8 cellular contexts compared by ENCODE assay signal in genomic region chr22:41915035-41915782, GRCh38.
DNase-seq lines count a peak whose midpoint lies in the region; ATAC-seq and TF ChIP-seq lines count a peak whose summit lies in the region.

TSS of gene SHISA8 (minus strand) at chr22:41915074. CDS start at chr22:41914667, 407 bp downstream.

- H3K36me3 Mint-ChIP-seq in activated naive CD8-positive, alpha-beta T cell treated with anti-CD3 and anti-CD28 coated beads, Interleukin-2, amount 50 U/mL, for 24 hours (ENCODE audit: low read depth), result no peaks in the 10 kb centered on the region

- peak within 1 kb of the TSS; percentile 52 for H3K4me3 Mint-ChIP-seq in activated naive CD8-positive, alpha-beta T cell treated with anti-CD3 and anti-CD28 coated beads, Interleukin-2, amount 50 U/mL, for 24 hours

- no peak within 1 kb of the TSS for H3K27ac ChIP-seq in RWPE1

- TF ChIP-seq CTCF in GM13977 (IDR thresholded peaks at IDR 0.05; ENCODE audit: extremely low read depth, insufficient read depth, missing control alignments), result no peak
- TF ChIP-seq CTCF in RWPE1 (conservative IDR thresholded peaks at IDR 0.05; ENCODE audit: low read depth), result no peak

- POLR2A ChIA-PET in RWPE1 (lab: Yijun Ruan, JAX; ENCODE audit: low non-redundant PET), result no interaction called here

- H3K27ac Mint-ChIP-seq in activated naive CD8-positive, alpha-beta T cell treated with anti-CD3 and anti-CD28 coated beads, Interleukin-2, amount 50 U/mL, for 24 hours, result no peak within 1 kb of the TSS

- ATAC-seq in activated naive CD8-positive, alpha-beta T cell treated with anti-CD3 and anti-CD28 coated beads, Interleukin-2, amount 50 U/mL, for 24 hours, result peak; percentile 42
- ATAC-seq in HG03460 (IDR thresholded peaks at IDR 0.05; ENCODE audit: unreplicated experiment) (no peak), HG02623 (IDR thresholded peaks at IDR 0.05; ENCODE audit: unreplicated experiment) (no peak)

- DNase-seq in GM13977 (ENCODE audit: low spot score), result peak; percentile 87
- peak; percentile 44 for DNase-seq in RWPE1 (ENCODE audit: low spot score)
- peak; percentile 64 for DNase-seq in activated naive CD8-positive, alpha-beta T cell treated with anti-CD3 and anti-CD28 coated beads, Interleukin-2, amount 50 U/mL, for 24 hours
- DNase-seq in islet precursor cell, result peak; percentile 71
- DNase-seq in stimulated activated CD4-positive, alpha-beta T cell treated with anti-CD3 and anti-CD28 coated beads, Interleukin-4, amount 100 ng/mL, for 24 hours, result peak; percentile 55
- DNase-seq in NCI-H2107 (lab: John Stamatoyannopoulos, UW), result no peak

- in situ Hi-C loops in GM13977 (cut with MboI; ENCODE audit: low pct_unique_long_range_greater_than_20kb, low sequenced_read_pairs, unreplicated experiment), result no loop called here

- no peaks in the 10 kb centered on the region for H3K9me3 Mint-ChIP-seq in activated naive CD8-positive, alpha-beta T cell treated with anti-CD3 and anti-CD28 coated beads, Interleukin-2, amount 50 U/mL, for 24 hours

- CTCF ChIA-PET in RWPE1 (lab: Yijun Ruan, JAX), result interaction anchor here (0.7 kb wide), 1 partner anchor 50 kb away, joined by 3 read pairs; no protein-coding TSS in a partner anchor

- H3K27me3 Mint-ChIP-seq in activated naive CD8-positive, alpha-beta T cell treated with anti-CD3 and anti-CD28 coated beads, Interleukin-2, amount 50 U/mL, for 24 hours, result peaks cover 43% of the 10 kb centered on the region

- H3K4me1 Mint-ChIP-seq in activated naive CD8-positive, alpha-beta T cell treated with anti-CD3 and anti-CD28 coated beads, Interleukin-2, amount 50 U/mL, for 24 hours, result peaks cover 40% of the 10 kb centered on the region
